In genomic region chr1:201013031-201013485, GRCh38 we compare ENCODE assay signal across 13 cellular contexts. TPM values are rescaled to one million over a fixed set of nuclear protein-coding genes. Genes with fewer than 3 reads are reported as not detected.
DNase-seq lines count a peak whose midpoint lies in the region; ATAC-seq and TF ChIP-seq lines count a peak whose summit lies in the region.
"Had no signal": no experiment of that assay in that cellular context is flagged by ENCODE, and none has a peak within 500 bp of the region (broad histone marks: within the 10 kb centered on the region; RNA-seq: fewer than 3 reads in every experiment).

No MANE protein-coding gene starts in this region.

- no peak overlapping the region for H3K4me3 Mint-ChIP-seq in activated T-cell treated with anti-CD3 and anti-CD28 coated beads, Interleukin-2, amount 50 U/mL, for 24 hours
- H3K4me3 Mint-ChIP-seq in T-helper 1 cell treated with Interleukin-12 subunit alpha and Interleukin-12 subunit beta and Interleukin-4 antibody, amounts not matched to agents 30 μg/mL and 1 μg/mL, for 36 hours = peak overlapping the region; percentile 60
- H3K4me3 Mint-ChIP-seq in stimulated activated naive CD8-positive, alpha-beta T cell treated with anti-CD3 and anti-CD28 coated beads, Interleukin-15, amount 100 ng/mL, for 72 hours = peak overlapping the region; percentile 32 to 72
- H3K4me3 Mint-ChIP-seq: mesothelial cell of epicardium had no signal

- no peaks in the 10 kb centered on the region for H3K27me3 ChIP-seq in dorsolateral prefrontal cortex
- no peaks in the 10 kb centered on the region for H3K27me3 ChIP-seq in ovary
- H3K27me3 ChIP-seq in Peyer's patch = no peaks in the 10 kb centered on the region
- H3K27me3 ChIP-seq: adrenal gland had no signal

- H3K36me3 Mint-ChIP-seq in activated T-cell treated with anti-CD3 and anti-CD28 coated beads, Interleukin-2, amount 50 U/mL, for 24 hours (ENCODE audit: low read depth) = peaks cover 29% of the 10 kb centered on the region
- H3K36me3 Mint-ChIP-seq in T-helper 1 cell treated with Interleukin-12 subunit alpha and Interleukin-12 subunit beta and Interleukin-4 antibody, amounts not matched to agents 30 μg/mL and 1 μg/mL, for 36 hours (ENCODE audit: low read depth) = peaks cover 1% of the 10 kb centered on the region
- H3K36me3 Mint-ChIP-seq: mesothelial cell of epicardium had no signal

- DNase-seq in activated T-cell treated with anti-CD3 and anti-CD28 coated beads, Interleukin-2, amount 50 U/mL, for 24 hours = no peak
- no peak for DNase-seq in activated T-cell treated with anti-CD3 and anti-CD28 coated beads, Interleukin-2, amount 50 U/mL, for 48 hours
- DNase-seq in dorsolateral prefrontal cortex = no peak
- DNase-seq in stimulated activated naive CD8-positive, alpha-beta T cell treated with anti-CD3 and anti-CD28 coated beads, Interleukin-15, amount 100 ng/mL, for 72 hours = peak in 1 of 2 donors; percentile 32
- no peak for DNase-seq in ovary
- DNase-seq in Peyer's patch = no peak
- DNase-seq: ACHN, adrenal gland, Karpas-422, NCI-H2227 treated with DMSO at 0.1 percent for 48 hours had no signal

- H3K27me3 Mint-ChIP-seq in activated T-cell treated with anti-CD3 and anti-CD28 coated beads, Interleukin-2, amount 50 U/mL, for 24 hours = no peaks in the 10 kb centered on the region
- no peaks in the 10 kb centered on the region for H3K27me3 Mint-ChIP-seq in T-helper 1 cell treated with Interleukin-12 subunit alpha and Interleukin-12 subunit beta and Interleukin-4 antibody, amounts not matched to agents 30 μg/mL and 1 μg/mL, for 36 hours (ENCODE audit: low read depth)
- H3K27me3 Mint-ChIP-seq in stimulated activated naive CD8-positive, alpha-beta T cell treated with anti-CD3 and anti-CD28 coated beads, Interleukin-15, amount 100 ng/mL, for 72 hours = no peaks in the 10 kb centered on the region

- peaks cover 92% of the 10 kb centered on the region for H3K4me1 Mint-ChIP-seq in activated T-cell treated with anti-CD3 and anti-CD28 coated beads, Interleukin-2, amount 50 U/mL, for 24 hours (ENCODE audit: low read depth)
- peaks cover 67% of the 10 kb centered on the region for H3K4me1 Mint-ChIP-seq in T-helper 1 cell treated with Interleukin-12 subunit alpha and Interleukin-12 subunit beta and Interleukin-4 antibody, amounts not matched to agents 30 μg/mL and 1 μg/mL, for 36 hours (ENCODE audit: low read depth)
- H3K4me1 Mint-ChIP-seq in stimulated activated naive CD8-positive, alpha-beta T cell treated with anti-CD3 and anti-CD28 coated beads, Interleukin-15, amount 100 ng/mL, for 72 hours = peaks cover 82% of the 10 kb centered on the region

- no peak overlapping the region for H3K4me3 ChIP-seq in dorsolateral prefrontal cortex
- no peak overlapping the region for H3K4me3 ChIP-seq in ovary
- no peak overlapping the region for H3K4me3 ChIP-seq in Peyer's patch
- H3K4me3 ChIP-seq: adrenal gland had no signal

- no peak for TF ChIP-seq POLR2A in ovary (IDR thresholded peaks at IDR 0.05)
- TF ChIP-seq POLR2A in Peyer's patch (IDR thresholded peaks at IDR 0.05) = no peak

- intact Hi-C loops in dorsolateral prefrontal cortex (cut with DNase I) (no loop called here), ovary (cut with DNase I) (no loop called here)

- no peaks in the 10 kb centered on the region for H3K9me3 ChIP-seq in ovary
- no peaks in the 10 kb centered on the region for H3K9me3 ChIP-seq in Peyer's patch
- H3K9me3 ChIP-seq: adrenal gland had no signal

- WGBS in ovary, 3 donors = 90 to 94% (median 91%) methylated on average over 4 of the region's 4 CpGs

- H3K9me3 Mint-ChIP-seq in activated T-cell treated with anti-CD3 and anti-CD28 coated beads, Interleukin-2, amount 50 U/mL, for 24 hours = no peaks in the 10 kb centered on the region
- H3K9me3 Mint-ChIP-seq in T-helper 1 cell treated with Interleukin-12 subunit alpha and Interleukin-12 subunit beta and Interleukin-4 antibody, amounts not matched to agents 30 μg/mL and 1 μg/mL, for 36 hours = no peaks in the 10 kb centered on the region
- H3K9me3 Mint-ChIP-seq in stimulated activated naive CD8-positive, alpha-beta T cell treated with anti-CD3 and anti-CD28 coated beads, Interleukin-15, amount 100 ng/mL, for 72 hours = no peaks in the 10 kb centered on the region
- H3K9me3 Mint-ChIP-seq: mesothelial cell of epicardium had no signal

- peak overlapping the region in 50 of 59 donors; percentile 2 to 86 (median 74) for H3K27ac ChIP-seq in dorsolateral prefrontal cortex
- no peak overlapping the region for H3K27ac ChIP-seq in ovary
- no peak overlapping the region for H3K27ac ChIP-seq in Peyer's patch

- no peak for TF ChIP-seq EP300 in ovary (IDR thresholded peaks at IDR 0.05)

- no peaks in the 10 kb centered on the region for H3K36me3 ChIP-seq in ovary
- H3K36me3 ChIP-seq in Peyer's patch = no peaks in the 10 kb centered on the region
- H3K36me3 ChIP-seq: adrenal gland had no signal

- H3K4me1 ChIP-seq in ovary (ENCODE audit: insufficient read depth) = peaks cover 6% of the 10 kb centered on the region
- peaks cover 0 to 35% (median 11%) of the 10 kb centered on the region in 4 donors for H3K4me1 ChIP-seq in Peyer's patch

- TF ChIP-seq CTCF in dorsolateral prefrontal cortex (IDR thresholded peaks at IDR 0.05 in 54 of 56, conservative IDR thresholded peaks at IDR 0.05 in 2 of 56; ENCODE audit: low read depth in 1 of 56, partially characterized antibody in 56 of 56) = no peak
- TF ChIP-seq CTCF in ovary (IDR thresholded peaks at IDR 0.05) = no peak
- no peak for TF ChIP-seq CTCF in Peyer's patch (IDR thresholded peaks at IDR 0.05)

- H3K27ac Mint-ChIP-seq in activated T-cell treated with anti-CD3 and anti-CD28 coated beads, Interleukin-2, amount 50 U/mL, for 24 hours = peak overlapping the region; percentile 73
- H3K27ac Mint-ChIP-seq in T-helper 1 cell treated with Interleukin-12 subunit alpha and Interleukin-12 subunit beta and Interleukin-4 antibody, amounts not matched to agents 30 μg/mL and 1 μg/mL, for 36 hours = peak overlapping the region; percentile 85
- peak overlapping the region; percentile 75 to 82 for H3K27ac Mint-ChIP-seq in stimulated activated naive CD8-positive, alpha-beta T cell treated with anti-CD3 and anti-CD28 coated beads, Interleukin-15, amount 100 ng/mL, for 72 hours
- H3K27ac Mint-ChIP-seq: mesothelial cell of epicardium had no signal

- ATAC-seq in stimulated activated naive CD8-positive, alpha-beta T cell treated with anti-CD3 and anti-CD28 coated beads, Interleukin-15, amount 100 ng/mL, for 72 hours = peak; percentile 72
- no peak for ATAC-seq in HG03520 (IDR thresholded peaks at IDR 0.05; ENCODE audit: unreplicated experiment)

RNA-seq across cellular contexts. Expression of gene KIF21B, which starts 10.5 kb away (rescaled TPM):
- total RNA-seq in dorsolateral prefrontal cortex (10 to 100 TPM; 21.8 to 76.7 (median 45.0) TPM), ovary (1 to 10 TPM in 4 of 7 donors, under 1 TPM in 3; 0.57 to 1.9 (median 1.0) TPM), Peyer's patch (10 to 100 TPM in 3 of 4 donors, 1 to 10 TPM in 1; 6.7 to 19.0 (median 13.3) TPM)
- under 1 TPM; 0.58 to 0.65 TPM for polyA plus RNA-seq in ovary

Comparison
In these comparisons a context has a peak if more than half of its experiments do, and no peak if none do; other contexts are left out.
1. H3K27ac ChIP-seq: peak in dorsolateral prefrontal cortex (50 of 59); none in ovary (0 of 2) and Peyer's patch (0 of 4).
2. Peak in every context shown above with its lines, with median percentiles within 50 percentile points of each other: H3K27ac Mint-ChIP-seq.